11 cellular contexts compared by ENCODE assay signal in the genomic region with DNA sequence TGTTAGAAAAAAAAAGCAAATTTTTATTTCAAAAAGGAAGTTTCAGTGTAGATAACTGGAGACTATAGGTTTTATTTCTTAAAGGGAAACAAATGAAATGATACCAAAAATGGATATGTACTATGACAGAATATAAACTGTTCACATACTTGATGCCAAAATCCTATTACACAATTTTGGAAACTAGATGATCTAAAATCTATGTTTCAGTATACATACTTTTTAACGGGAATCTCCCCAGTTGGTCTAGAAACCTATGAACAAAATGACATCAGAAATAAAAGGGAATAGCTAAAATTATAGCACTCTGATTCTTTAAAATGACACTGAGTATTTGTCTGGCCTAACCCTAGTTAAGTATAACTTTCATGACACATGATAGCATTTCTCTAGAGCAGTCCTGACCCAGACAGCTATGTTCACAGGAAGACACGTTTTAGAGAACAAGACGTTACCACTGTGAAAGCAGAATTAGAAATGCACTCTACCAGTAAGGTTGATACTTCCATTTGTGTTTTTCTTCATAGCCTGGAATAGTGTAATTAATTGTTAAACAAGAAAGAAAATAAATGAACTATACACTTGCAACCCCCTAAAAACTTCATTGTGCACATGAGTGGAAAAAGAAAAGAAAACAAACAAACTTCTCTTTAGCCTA. TPM values are rescaled to one million over a fixed set of nuclear protein-coding genes. Genes with fewer than 3 reads are reported as not detected.
DNase-seq lines count a peak whose midpoint lies in the region; ATAC-seq, FAIRE-seq and TF ChIP-seq lines count a peak whose summit lies in the region.
"Had no signal": no experiment of that assay in that cellular context is flagged by ENCODE, and none has a peak within 500 bp of the region (broad histone marks: within the 10 kb centered on the region; RNA-seq: fewer than 3 reads in every experiment).

No MANE protein-coding gene starts in this region.

- H4K12ac ChIP-seq in trophoblast cell (ENCODE audit: low read depth, low read length): no peak overlapping the region

- no peak overlapping the region for H2AK5ac ChIP-seq in trophoblast cell (ENCODE audit: low read length)

- TF ChIP-seq POLR2A in erythroblast (IDR thresholded peaks at IDR 0.05; ENCODE audit: low read length): no peak

- no peak overlapping the region for H2BK12ac ChIP-seq in trophoblast cell (ENCODE audit: low read length)

- no peak overlapping the region for H4K91ac ChIP-seq in trophoblast cell (ENCODE audit: low read depth, low read length)

- no peak for ATAC-seq in central memory CD8-positive, alpha-beta T cell (replicated peaks; ENCODE audit: extremely low read depth, poor library complexity, severe bottlenecking)
- ATAC-seq in activated CD4-positive, CD25-positive, alpha-beta regulatory T cell treated with anti-CD3 and anti-CD28 coated beads, Interleukin-2, amount 50 U/mL, for 24 hours: no peak
- no peak for ATAC-seq in GM21447 (IDR thresholded peaks at IDR 0.05; ENCODE audit: unreplicated experiment)
- ATAC-seq: left lung had no signal

- no peak for DNase-seq in CD8-positive, alpha-beta memory T cell
- DNase-seq in HTR-8/SVneo (ENCODE audit: insufficient read length, low spot score) (no peak), trophoblast cell (no peak), erythroblast (lab: John Stamatoyannopoulos, UW) (no peak)
- no peak for DNase-seq in central memory CD8-positive, alpha-beta T cell (ENCODE audit: low spot score in 2 of 2)
- DNase-seq: activated CD4-positive, alpha-beta T cell treated with anti-CD3 and anti-CD28 coated beads, Interleukin-2, amount 50 U/mL, for 48 hours; left lung; SHP77 had no signal

- no peak overlapping the region for H2AFZ ChIP-seq in trophoblast cell (ENCODE audit: insufficient read depth, low read length, poor library complexity)

- H3K4ac ChIP-seq in trophoblast cell (ENCODE audit: low read depth, low read length): peak overlapping the region; percentile 51

- peaks cover 6 to 60% (median 13%) of the 10 kb centered on the region in 3 donors for H3K36me3 Mint-ChIP-seq in CD8-positive, alpha-beta memory T cell
- peaks cover 50% of the 10 kb centered on the region for H3K36me3 Mint-ChIP-seq in central memory CD8-positive, alpha-beta T cell (ENCODE audit: insufficient read depth)

- peaks cover 8% of the 10 kb centered on the region for H3K36me3 ChIP-seq in CD8-positive, alpha-beta memory T cell (ENCODE audit: insufficient read depth, low read length)
- peaks cover 3 to 4% of the 10 kb centered on the region in 2 experiments for H3K36me3 ChIP-seq in trophoblast cell (ENCODE audit: control insufficient read depth in 1 of 2, insufficient read depth in 2 of 2, low read length in 2 of 2)

- peaks cover 16% of the 10 kb centered on the region for H3K79me1 ChIP-seq in trophoblast cell (ENCODE audit: low read length)

- no peak overlapping the region for H3K4me3 ChIP-seq in CD8-positive, alpha-beta memory T cell (ENCODE audit: low read length)
- no peak overlapping the region for H3K4me3 ChIP-seq in trophoblast cell (ENCODE audit: low read depth, low read length)

- no peak overlapping the region for H4K8ac ChIP-seq in trophoblast cell (ENCODE audit: low read depth, low read length)

- no peaks in the 10 kb centered on the region for H3K9me3 ChIP-seq in CD8-positive, alpha-beta memory T cell (ENCODE audit: low read length)
- H3K9me3 ChIP-seq in trophoblast cell (ENCODE audit: insufficient read depth, low read depth, low read length): no peaks in the 10 kb centered on the region
- H3K9me3 ChIP-seq: left lung had no signal

- peaks cover 39% of the 10 kb centered on the region for H3K4me1 ChIP-seq in CD8-positive, alpha-beta memory T cell (ENCODE audit: insufficient read depth, low read length)
- peaks cover 5 to 8% of the 10 kb centered on the region in 2 experiments for H3K4me1 ChIP-seq in trophoblast cell (ENCODE audit: control insufficient read depth in 1 of 2, insufficient read depth in 2 of 2, low read length in 2 of 2)

- POLR2A ChIA-PET in CD8-positive, alpha-beta memory T cell (lab: Charles Lee): no interaction called here

- H3K27me3 Mint-ChIP-seq in CD8-positive, alpha-beta memory T cell: no peaks in the 10 kb centered on the region
- no peaks in the 10 kb centered on the region for H3K27me3 Mint-ChIP-seq in central memory CD8-positive, alpha-beta T cell

- WGBS in trophoblast cell (ENCODE audit: extremely low coverage, insufficient coverage, insufficient read length): no CpG with 5 or more reads among the region's 3 CpGs

- no peak overlapping the region for H2BK5ac ChIP-seq in trophoblast cell (ENCODE audit: low read depth, low read length, poor library complexity)

- CTCF ChIA-PET in CD8-positive, alpha-beta memory T cell (lab: Charles Lee): no interaction called here

- no peak overlapping the region for H3K23ac ChIP-seq in trophoblast cell (ENCODE audit: low read length)

- H3K9me3 Mint-ChIP-seq in CD8-positive, alpha-beta memory T cell: no peaks in the 10 kb centered on the region
- no peaks in the 10 kb centered on the region for H3K9me3 Mint-ChIP-seq in central memory CD8-positive, alpha-beta T cell

- H3K27ac ChIP-seq in CD8-positive, alpha-beta memory T cell (ENCODE audit: low read depth, low read length): no peak overlapping the region
- H3K27ac ChIP-seq in trophoblast cell (ENCODE audit: low read depth, low read length): no peak overlapping the region

- no peak overlapping the region for H3K4me2 ChIP-seq in trophoblast cell (ENCODE audit: low read length)

- peak; percentile 75 for FAIRE-seq in HTR-8/SVneo (lab: Jason Lieb, UNC)

- peak overlapping the region in 3 of 8 donors; percentile 39 to 73 (median 64) for H3K27ac Mint-ChIP-seq in CD8-positive, alpha-beta memory T cell
- peak overlapping the region; percentile 59 for H3K27ac Mint-ChIP-seq in central memory CD8-positive, alpha-beta T cell (ENCODE audit: low read depth)

- H3K4me1 Mint-ChIP-seq in CD8-positive, alpha-beta memory T cell: peaks cover 48 to 77% (median 61%) of the 10 kb centered on the region in 3 donors
- peaks cover 56% of the 10 kb centered on the region for H3K4me1 Mint-ChIP-seq in central memory CD8-positive, alpha-beta T cell

- no peaks in the 10 kb centered on the region for H3K27me3 ChIP-seq in CD8-positive, alpha-beta memory T cell (ENCODE audit: insufficient read depth, low read length, poor library complexity, severe bottlenecking)
- H3K27me3 ChIP-seq in trophoblast cell (ENCODE audit: insufficient read depth, low read length): no peaks in the 10 kb centered on the region
- H3K27me3 ChIP-seq: left lung had no signal

- no peak overlapping the region for H2BK120ac ChIP-seq in trophoblast cell (ENCODE audit: insufficient read depth, low read length, poor library complexity)

- no peak overlapping the region for H3K9ac ChIP-seq in trophoblast cell (ENCODE audit: low read length)

- H3K18ac ChIP-seq in trophoblast cell (ENCODE audit: low read length): no peak overlapping the region

- peaks cover 11% of the 10 kb centered on the region for H3K79me2 ChIP-seq in trophoblast cell (ENCODE audit: control insufficient read depth, insufficient read depth, low read length, poor library complexity)

- no peak overlapping the region for H3K14ac ChIP-seq in trophoblast cell (ENCODE audit: low read length)

- H3K4me3 Mint-ChIP-seq in CD8-positive, alpha-beta memory T cell: peak overlapping the region in 5 of 7 donors; percentile 14 to 93 (median 29)
- H3K4me3 Mint-ChIP-seq in central memory CD8-positive, alpha-beta T cell: no peak overlapping the region

RNA-seq across cellular contexts. Expression of a gene that starts 3.4 kb away (rescaled TPM):
- total RNA-seq in CD8-positive, alpha-beta memory T cell: 10 to 100 TPM; 24.8 to 25.7 TPM
- polyA plus RNA-seq in CD8-positive, alpha-beta memory T cell: 35.1 TPM
- polyA plus RNA-seq in trophoblast cell (2013): 61.8 and 64.9 TPM in 2 replicates

RNA-seq across cellular contexts. Expression of a gene that starts 20.2 kb away (rescaled TPM):
- not detected for total RNA-seq in CD8-positive, alpha-beta memory T cell
- polyA plus RNA-seq in CD8-positive, alpha-beta memory T cell: not detected
- 13.7 and 14.2 TPM in 2 replicates for polyA plus RNA-seq in trophoblast cell (2013)

RNA-seq across cellular contexts. Expression of a gene that starts 39.9 kb away (rescaled TPM):
- total RNA-seq in CD8-positive, alpha-beta memory T cell: not detected
- not detected for polyA plus RNA-seq in CD8-positive, alpha-beta memory T cell
- 0.01 and 0.06 TPM in 2 replicates for polyA plus RNA-seq in trophoblast cell (2013)
- total RNA-seq: left lung had no signal
- polyA plus RNA-seq: esophagus had no signal
